In the genomic region with DNA sequence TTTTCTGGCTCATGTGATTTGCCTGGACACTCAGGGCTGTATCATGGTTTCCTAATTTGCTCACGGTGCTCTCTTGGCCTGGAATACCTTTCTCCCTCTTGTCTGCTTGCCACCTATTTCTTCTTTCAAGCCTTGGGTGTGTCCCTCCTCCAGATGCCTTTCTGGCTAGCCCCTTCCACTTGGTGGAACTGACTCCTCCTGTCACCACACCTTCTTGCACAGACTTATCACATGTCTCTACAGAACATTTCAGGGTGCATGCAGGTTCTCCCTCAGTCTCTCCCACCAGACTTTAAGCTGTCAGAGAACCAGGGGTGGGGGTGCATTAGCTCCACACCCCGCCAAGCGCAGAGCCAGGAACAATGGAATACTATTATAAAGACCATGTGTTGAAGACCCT, we compare ENCODE assay signal across 15 cellular contexts. TPM values are rescaled to one million over a fixed set of nuclear protein-coding genes. Genes with fewer than 3 reads are reported as not detected.
A peak's percentile ranks its signal among the peaks of the same experiment; 100 is the strongest.
DNase-seq lines count a peak whose midpoint lies in the region; ATAC-seq and TF ChIP-seq lines count a peak whose summit lies in the region.
"Had no signal": no experiment of that assay in that cellular context is flagged by ENCODE, and none has a peak within 500 bp of the region (broad histone marks: within the 10 kb centered on the region; RNA-seq: fewer than 3 reads in every experiment).

No MANE protein-coding gene starts in this region.

- POLR2A ChIA-PET in SK-N-SH (lab: Yijun Ruan, JAX) = no interaction called here

- peaks cover 7 to 11% of the 10 kb centered on the region in 2 experiments for H3K4me1 ChIP-seq in SK-N-SH (ENCODE audit: control insufficient read depth in 1 of 2, insufficient read depth in 2 of 2, low read depth in 1 of 2, low read length in 1 of 2)
- H3K4me1 ChIP-seq in mucosa of descending colon (ENCODE audit: low read depth) = peaks cover 36% of the 10 kb centered on the region

- H2AFZ ChIP-seq in SK-N-SH (ENCODE audit: low read depth) = no peak overlapping the region

- H3K4me1 Mint-ChIP-seq in chondrocyte (ENCODE audit: low read depth) = peaks cover 73% of the 10 kb centered on the region
- peaks cover 40% of the 10 kb centered on the region for H3K4me1 Mint-ChIP-seq in mesothelial cell of epicardium
- peaks cover 37% of the 10 kb centered on the region for H3K4me1 Mint-ChIP-seq in activated T-cell treated with anti-CD3 and anti-CD28 coated beads, Interleukin-2, amount 50 U/mL, for 72 hours (ENCODE audit: low read depth)

- H3K27ac Mint-ChIP-seq in chondrocyte (ENCODE audit: unreplicated experiment) = peak overlapping the region; percentile 65
- H3K27ac Mint-ChIP-seq in mesothelial cell of epicardium = peak overlapping the region; percentile 6
- no peak overlapping the region for H3K27ac Mint-ChIP-seq in activated T-cell treated with anti-CD3 and anti-CD28 coated beads, Interleukin-2, amount 50 U/mL, for 72 hours
- H3K27ac Mint-ChIP-seq: activated CD4-positive, alpha-beta T cell treated with anti-CD3 and anti-CD28 coated beads, Interleukin-2, amount 10 ng/mL, durations not matched to agents 24 days and 14 days had no signal

- peak overlapping the region; percentile 98; the same call in 1 of the 2 replicates for H3K4me2 ChIP-seq in SK-N-SH

- no peak overlapping the region for H3K27ac ChIP-seq in SK-N-SH (ENCODE audit: low read depth in 2 of 2, low read length in 1 of 2)
- H3K27ac ChIP-seq: 22Rv1 had no signal

- no peak for TF ChIP-seq EP300 in SK-N-SH (IDR thresholded peaks at IDR 0.05; ENCODE audit: borderline replicate concordance in 1 of 2, low read depth in 1 of 2, low read length in 1 of 2)

- H3K27me3 ChIP-seq in SK-N-SH (ENCODE audit: insufficient read depth) = no peaks in the 10 kb centered on the region

- H3K9ac ChIP-seq in SK-N-SH = no peak overlapping the region

- H3K27me3 Mint-ChIP-seq in chondrocyte (ENCODE audit: low read depth) (no peaks in the 10 kb centered on the region), mesothelial cell of epicardium (ENCODE audit: low read depth) (no peaks in the 10 kb centered on the region)
- no peaks in the 10 kb centered on the region for H3K27me3 Mint-ChIP-seq in activated T-cell treated with anti-CD3 and anti-CD28 coated beads, Interleukin-2, amount 50 U/mL, for 72 hours (ENCODE audit: low read depth)
- H3K27me3 Mint-ChIP-seq: activated CD4-positive, alpha-beta T cell treated with anti-CD3 and anti-CD28 coated beads, Interleukin-2, amount 10 ng/mL, durations not matched to agents 24 days and 14 days had no signal

- TF ChIP-seq CTCF in SK-N-SH (IDR thresholded peaks at IDR 0.05) (no peak), chondrocyte (IDR thresholded peaks at IDR 0.05) (no peak), mesothelial cell of epicardium (IDR thresholded peaks at IDR 0.05; ENCODE audit: unreplicated experiment) (no peak), mucosa of descending colon (IDR thresholded peaks at IDR 0.05) (no peak)

- DNase-seq in SK-N-SH = no peak
- DNase-seq in chondrocyte (ENCODE audit: low spot score) = no peak
- no peak for DNase-seq in mesothelial cell of epicardium (ENCODE audit: low spot score in 2 of 2, unreplicated experiment in 2 of 2)
- DNase-seq in DMS153 (lab: John Stamatoyannopoulos, UW) = no peak
- no peak for DNase-seq in activated T-cell treated with anti-CD3 and anti-CD28 coated beads, Interleukin-2, amount 50 U/mL, for 72 hours
- DNase-seq in mucosa of descending colon = no peak
- no peak for DNase-seq in globus pallidus (ENCODE audit: low spot score)
- DNase-seq: activated CD4-positive, alpha-beta T cell treated with anti-CD3 and anti-CD28 coated beads, Interleukin-2, amount 10 ng/mL, durations not matched to agents 24 days and 14 days; EL; foreskin melanocyte; left colon; NCI-H2081; posterior cingulate gyrus had no signal

- H3K9me3 Mint-ChIP-seq in chondrocyte (ENCODE audit: low read depth) (no peaks in the 10 kb centered on the region), mesothelial cell of epicardium (no peaks in the 10 kb centered on the region)
- no peaks in the 10 kb centered on the region for H3K9me3 Mint-ChIP-seq in activated T-cell treated with anti-CD3 and anti-CD28 coated beads, Interleukin-2, amount 50 U/mL, for 72 hours
- H3K9me3 Mint-ChIP-seq: activated CD4-positive, alpha-beta T cell treated with anti-CD3 and anti-CD28 coated beads, Interleukin-2, amount 10 ng/mL, durations not matched to agents 24 days and 14 days had no signal

- no peaks in the 10 kb centered on the region for H3K36me3 ChIP-seq in SK-N-SH (replicated peaks in 1 of 2; ENCODE audit: control insufficient read depth in 1 of 2, insufficient read depth in 2 of 2, low read length in 1 of 2)
- H3K36me3 ChIP-seq in mucosa of descending colon (ENCODE audit: low read depth) = no peaks in the 10 kb centered on the region

- H3K4me3 ChIP-seq in SK-N-SH (ENCODE audit: low read depth in 2 of 2, low read length in 1 of 2) = no peak overlapping the region
- no peak overlapping the region for H3K4me3 ChIP-seq in mucosa of descending colon

- H3K9me2 ChIP-seq in SK-N-SH = no peaks in the 10 kb centered on the region

- no peaks in the 10 kb centered on the region for H4K20me1 ChIP-seq in SK-N-SH (ENCODE audit: insufficient read depth)

- CTCF ChIA-PET in SK-N-SH (lab: Yijun Ruan, JAX) = interaction anchor here (3.8 kb wide), 1 partner anchor 47 kb away, joined by 24 read pairs; no protein-coding TSS in a partner anchor

- TF ChIP-seq RAD21 in SK-N-SH (IDR thresholded peaks at IDR 0.05; ENCODE audit: low read length) = no peak

- H3K79me2 ChIP-seq in SK-N-SH (ENCODE audit: insufficient read depth) = peaks cover 15% of the 10 kb centered on the region

- intact Hi-C loops in mucosa of descending colon (cut with DNase I, micrococcal nuclease) = loop anchor here in 1 of 2 donors (10.0 kb wide), 1 partner anchor 179 kb away; no protein-coding TSS in a partner anchor

- peaks cover 9% of the 10 kb centered on the region for H3K36me3 Mint-ChIP-seq in chondrocyte (ENCODE audit: low read depth)
- no peaks in the 10 kb centered on the region for H3K36me3 Mint-ChIP-seq in mesothelial cell of epicardium
- peaks cover 0 to 3% of the 10 kb centered on the region in 2 donors for H3K36me3 Mint-ChIP-seq in activated T-cell treated with anti-CD3 and anti-CD28 coated beads, Interleukin-2, amount 50 U/mL, for 72 hours (ENCODE audit: insufficient read depth in 2 of 2)

- H3K4me3 Mint-ChIP-seq in chondrocyte (ENCODE audit: unreplicated experiment) (peak overlapping the region; percentile 89), mesothelial cell of epicardium (peak overlapping the region; percentile 28)
- no peak overlapping the region for H3K4me3 Mint-ChIP-seq in activated T-cell treated with anti-CD3 and anti-CD28 coated beads, Interleukin-2, amount 50 U/mL, for 72 hours

- H3F3A ChIP-seq in SK-N-SH (replicated peaks; ENCODE audit: insufficient read depth) = peaks cover 11% of the 10 kb centered on the region

- ATAC-seq in SK-N-SH treated with all-trans-retinoic acid at 6 μM for 48 hours = no peak
- ATAC-seq in activated T-cell treated with anti-CD3 and anti-CD28 coated beads, Interleukin-2, amount 50 U/mL, for 72 hours (replicated peaks in 1 of 2) = no peak
- no peak for ATAC-seq in mucosa of descending colon
- ATAC-seq: left colon had no signal

- WGBS in SK-N-SH (ENCODE audit: low lambda C conversion rate) = 98% methylated on average over 3 of the region's 3 CpGs

- H3K9me3 ChIP-seq in SK-N-SH (no peaks in the 10 kb centered on the region), mucosa of descending colon (no peaks in the 10 kb centered on the region)

TF ChIP-seq in SK-N-SH, 30 proteins besides CTCF, POLR2A, EP300 and RAD21 (continues in another document):
- TF ChIP-seq MEF2A (IDR thresholded peaks at IDR 0.05; ENCODE audit: borderline replicate concordance, low read depth) (no peak), FOSL2 (IDR thresholded peaks at IDR 0.05; ENCODE audit: borderline replicate concordance, low read depth) (no peak), SMC3 (IDR thresholded peaks at IDR 0.05; ENCODE audit: low read depth, low read length) (no peak)
- TF ChIP-seq, protein P1, sequence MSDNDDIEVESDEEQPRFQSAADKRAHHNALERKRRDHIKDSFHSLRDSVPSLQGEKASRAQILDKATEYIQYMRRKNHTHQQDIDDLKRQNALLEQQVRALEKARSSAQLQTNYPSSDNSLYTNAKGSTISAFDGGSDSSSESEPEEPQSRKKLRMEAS (IDR thresholded peaks at IDR 0.05; ENCODE audit: low read depth) = no peak

TF ChIP-seq in SK-N-SH treated with all-trans-retinoic acid at 6 μM for 48 hours, 23 proteins besides CTCF, POLR2A, EP300 and RAD21 (continues in another document):
- TF ChIP-seq CREB5 (CRISPR knock-in tag; IDR thresholded peaks at IDR 0.05; ENCODE audit: low read depth) (no peak), ZC3H10 (CRISPR knock-in tag; IDR thresholded peaks at IDR 0.05) (no peak), ZNF70 (CRISPR knock-in tag; IDR thresholded peaks at IDR 0.05) (no peak)
- TF ChIP-seq, protein P2, sequence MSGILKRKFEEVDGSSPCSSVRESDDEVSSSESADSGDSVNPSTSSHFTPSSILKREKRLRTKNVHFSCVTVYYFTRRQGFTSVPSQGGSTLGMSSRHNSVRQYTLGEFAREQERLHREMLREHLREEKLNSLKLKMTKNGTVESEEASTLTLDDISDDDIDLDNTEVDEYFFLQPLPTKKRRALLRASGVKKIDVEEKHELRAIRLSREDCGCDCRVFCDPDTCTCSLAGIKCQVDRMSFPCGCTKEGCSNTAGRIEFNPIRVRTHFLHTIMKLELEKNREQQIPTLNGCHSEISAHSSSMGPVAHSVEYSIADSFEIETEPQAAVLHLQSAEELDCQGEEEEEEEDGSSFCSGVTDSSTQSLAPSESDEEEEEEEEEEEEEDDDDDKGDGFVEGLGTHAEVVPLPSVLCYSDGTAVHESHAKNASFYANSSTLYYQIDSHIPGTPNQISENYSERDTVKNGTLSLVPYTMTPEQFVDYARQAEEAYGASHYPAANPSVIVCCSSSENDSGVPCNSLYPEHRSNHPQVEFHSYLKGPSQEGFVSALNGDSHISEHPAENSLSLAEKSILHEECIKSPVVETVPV (CRISPR knock-in tag; IDR thresholded peaks at IDR 0.05) = no peak

RNA-seq across cellular contexts. Expression of gene TBC1D2, which starts 1.9 kb away (rescaled TPM):
- polyA plus RNA-seq in SK-N-SH (2012; rRNA removed) = 5.1 and 5.6 TPM in 2 replicates
- polyA plus RNA-seq in SK-N-SH (2012; cell fraction: cytosol; rRNA removed) = 2.1 and 3.2 TPM in 2 replicates
- polyA plus RNA-seq in SK-N-SH (2012; cell fraction: nucleus; rRNA removed) = 9.4 and 10.6 TPM in 2 replicates
- total RNA-seq in chondrocyte (24.3 to 30.8 TPM (median 24.5 TPM) in 3 replicates), mesothelial cell of epicardium (7.0 to 7.4 TPM (median 7.3 TPM) in 3 replicates), mucosa of descending colon (10 to 100 TPM; 19.5 to 33.5 (median 26.9) TPM)
- 1 to 10 TPM; 5.8 to 6.0 TPM for total RNA-seq in activated T-cell treated with anti-CD3 and anti-CD28 coated beads, Interleukin-2, amount 50 U/mL, for 72 hours

Comparison
In these comparisons a context has a peak if more than half of its experiments do, and no peak if none do; other contexts are left out.
1. H3K4me3 Mint-ChIP-seq: peak in chondrocyte (single experiment) and mesothelial cell of epicardium (single experiment); none in activated T-cell treated with anti-CD3 and anti-CD28 coated beads, Interleukin-2, amount 50 U/mL, for 72 hours (0 of 2).